In the genomic region with DNA sequence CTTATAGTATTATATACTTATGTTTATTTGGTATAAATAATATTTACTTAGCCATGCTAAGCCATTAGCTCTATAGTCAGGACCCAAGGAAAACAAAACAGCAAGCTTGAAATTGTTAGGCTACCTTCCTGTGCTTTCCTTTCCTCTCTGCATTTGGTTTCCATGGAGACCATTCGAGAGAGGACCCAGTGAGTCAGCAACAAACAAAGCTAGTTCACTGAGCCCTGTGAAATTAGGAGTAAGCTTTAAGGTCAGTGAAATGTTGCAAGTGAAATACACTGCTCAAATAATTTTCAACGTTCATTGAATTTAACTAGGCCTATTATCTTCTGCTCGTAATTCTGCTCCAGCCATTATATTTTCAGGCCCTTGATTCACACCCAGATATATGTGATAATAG, we compare ENCODE assay signal across 9 cellular contexts.
A peak's percentile ranks its signal among the peaks of the same experiment; 100 is the strongest.
DNase-seq lines count a peak whose midpoint lies in the region; ATAC-seq and TF ChIP-seq lines count a peak whose summit lies in the region.
"Had no signal": no experiment of that assay in that cellular context is flagged by ENCODE, and none has a peak within 500 bp of the region (broad histone marks: within the 10 kb centered on the region; RNA-seq: fewer than 3 reads in every experiment).

No MANE protein-coding gene starts in this region.

- no peak for ATAC-seq in stimulated activated effector memory CD8-positive, alpha-beta T cell treated with anti-CD3 and anti-CD28 coated beads, Interleukin-12 subunit alpha, Interleukin-12 subunit beta, amount 100 ng/mL, for 72 hours

- H3K27ac Mint-ChIP-seq in stimulated activated effector memory CD8-positive, alpha-beta T cell treated with anti-CD3 and anti-CD28 coated beads, Interleukin-12 subunit alpha, Interleukin-12 subunit beta, amount 100 ng/mL, for 72 hours: no peak overlapping the region

- no peak overlapping the region for H3K4me3 Mint-ChIP-seq in stimulated activated effector memory CD8-positive, alpha-beta T cell treated with anti-CD3 and anti-CD28 coated beads, Interleukin-12 subunit alpha, Interleukin-12 subunit beta, amount 100 ng/mL, for 72 hours

- no peak overlapping the region for H3K4me3 ChIP-seq in AG10803 (ENCODE audit: low read length)
- H3K4me3 ChIP-seq: colonic mucosa had no signal

- no peak for TF ChIP-seq CTCF in AG10803 (conservative IDR thresholded peaks at IDR 0.05; ENCODE audit: low read length)

- H3K36me3 Mint-ChIP-seq in stimulated activated effector memory CD8-positive, alpha-beta T cell treated with anti-CD3 and anti-CD28 coated beads, Interleukin-12 subunit alpha, Interleukin-12 subunit beta, amount 100 ng/mL, for 72 hours: no peaks in the 10 kb centered on the region

- DNase-seq in AG10803 (ENCODE audit: low read depth) (peak; percentile 42), HuH-7 (ENCODE audit: low spot score) (peak; percentile 6), SW480 (ENCODE audit: low spot score) (peak; percentile 26), iPS-NIHi7 (ENCODE audit: extremely low spot score) (peak; percentile 71), T-helper 1 cell (no peak), epidermal melanocyte (ENCODE audit: insufficient read length, low spot score) (no peak), activated gamma-delta T cell treated with Interleukin-2 at 50 U/mL for 16 hours (no peak)
- DNase-seq in stimulated activated effector memory CD8-positive, alpha-beta T cell treated with anti-CD3 and anti-CD28 coated beads, Interleukin-12 subunit alpha, Interleukin-12 subunit beta, amount 100 ng/mL, for 72 hours (ENCODE audit: low spot score in 2 of 2): no peak
- DNase-seq: colonic mucosa had no signal

- H3K4me1 Mint-ChIP-seq in stimulated activated effector memory CD8-positive, alpha-beta T cell treated with anti-CD3 and anti-CD28 coated beads, Interleukin-12 subunit alpha, Interleukin-12 subunit beta, amount 100 ng/mL, for 72 hours: no peaks in the 10 kb centered on the region

- no peaks in the 10 kb centered on the region for H3K9me3 Mint-ChIP-seq in stimulated activated effector memory CD8-positive, alpha-beta T cell treated with anti-CD3 and anti-CD28 coated beads, Interleukin-12 subunit alpha, Interleukin-12 subunit beta, amount 100 ng/mL, for 72 hours

Comparison
In these comparisons a context has a peak if more than half of its experiments do, and no peak if none do; other contexts are left out.
1. DNase-seq: peak in AG10803 (single experiment), HuH-7 (single experiment), SW480 (single experiment) and iPS-NIHi7 (single experiment); none in T-helper 1 cell (0 of 5), epidermal melanocyte (single experiment), activated gamma-delta T cell treated with Interleukin-2 at 50 U/mL for 16 hours (single experiment) and stimulated activated effector memory CD8-positive, alpha-beta T cell treated with anti-CD3 and anti-CD28 coated beads, Interleukin-12 subunit alpha, Interleukin-12 subunit beta, amount 100 ng/mL, for 72 hours (0 of 2).